In the genomic region with DNA sequence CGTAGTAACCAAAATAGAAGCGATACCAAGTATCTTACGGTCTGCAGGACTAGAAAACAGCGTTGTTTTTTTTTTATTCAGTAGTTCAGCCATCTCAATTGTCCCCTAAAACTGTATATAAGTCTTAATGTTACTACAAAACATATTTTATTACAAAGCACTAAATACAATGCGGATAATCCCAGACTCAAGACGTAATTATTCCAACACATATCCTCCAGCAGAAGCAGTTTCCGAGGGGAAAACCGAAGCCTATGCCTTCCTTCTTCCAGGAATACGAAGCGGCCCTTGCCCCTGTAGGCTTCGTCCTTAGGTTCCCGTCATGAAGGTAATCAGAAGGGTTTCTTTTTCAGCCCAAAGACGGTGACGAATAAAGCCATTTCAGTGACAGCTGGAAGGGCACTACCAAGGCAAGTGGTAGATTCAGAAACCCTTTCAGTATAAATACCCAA, we compare ENCODE assay signal across 1 cellular context.
A peak's percentile ranks its signal among the peaks of the same experiment; 100 is the strongest.
TF ChIP-seq lines count a peak whose summit lies in the region.

No MANE protein-coding gene starts in this region.

TF ChIP-seq in HepG2, 621 proteins besides CTCF, POLR2A, EP300 and RAD21 (continued from another document):
- TF ChIP-seq, protein P1, sequence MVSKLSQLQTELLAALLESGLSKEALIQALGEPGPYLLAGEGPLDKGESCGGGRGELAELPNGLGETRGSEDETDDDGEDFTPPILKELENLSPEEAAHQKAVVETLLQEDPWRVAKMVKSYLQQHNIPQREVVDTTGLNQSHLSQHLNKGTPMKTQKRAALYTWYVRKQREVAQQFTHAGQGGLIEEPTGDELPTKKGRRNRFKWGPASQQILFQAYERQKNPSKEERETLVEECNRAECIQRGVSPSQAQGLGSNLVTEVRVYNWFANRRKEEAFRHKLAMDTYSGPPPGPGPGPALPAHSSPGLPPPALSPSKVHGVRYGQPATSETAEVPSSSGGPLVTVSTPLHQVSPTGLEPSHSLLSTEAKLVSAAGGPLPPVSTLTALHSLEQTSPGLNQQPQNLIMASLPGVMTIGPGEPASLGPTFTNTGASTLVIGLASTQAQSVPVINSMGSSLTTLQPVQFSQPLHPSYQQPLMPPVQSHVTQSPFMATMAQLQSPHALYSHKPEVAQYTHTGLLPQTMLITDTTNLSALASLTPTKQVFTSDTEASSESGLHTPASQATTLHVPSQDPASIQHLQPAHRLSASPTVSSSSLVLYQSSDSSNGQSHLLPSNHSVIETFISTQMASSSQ (IDR thresholded peaks at IDR 0.05; ENCODE audit: low read depth) = no peak
- TF ChIP-seq, protein P1 (CRISPR knock-in tag; IDR thresholded peaks at IDR 0.05; ENCODE audit: borderline replicate concordance) = no peak
- no peak for TF ChIP-seq RXRB (CRISPR knock-in tag; IDR thresholded peaks at IDR 0.05; ENCODE audit: borderline replicate concordance)
- TF ChIP-seq, protein P2, sequence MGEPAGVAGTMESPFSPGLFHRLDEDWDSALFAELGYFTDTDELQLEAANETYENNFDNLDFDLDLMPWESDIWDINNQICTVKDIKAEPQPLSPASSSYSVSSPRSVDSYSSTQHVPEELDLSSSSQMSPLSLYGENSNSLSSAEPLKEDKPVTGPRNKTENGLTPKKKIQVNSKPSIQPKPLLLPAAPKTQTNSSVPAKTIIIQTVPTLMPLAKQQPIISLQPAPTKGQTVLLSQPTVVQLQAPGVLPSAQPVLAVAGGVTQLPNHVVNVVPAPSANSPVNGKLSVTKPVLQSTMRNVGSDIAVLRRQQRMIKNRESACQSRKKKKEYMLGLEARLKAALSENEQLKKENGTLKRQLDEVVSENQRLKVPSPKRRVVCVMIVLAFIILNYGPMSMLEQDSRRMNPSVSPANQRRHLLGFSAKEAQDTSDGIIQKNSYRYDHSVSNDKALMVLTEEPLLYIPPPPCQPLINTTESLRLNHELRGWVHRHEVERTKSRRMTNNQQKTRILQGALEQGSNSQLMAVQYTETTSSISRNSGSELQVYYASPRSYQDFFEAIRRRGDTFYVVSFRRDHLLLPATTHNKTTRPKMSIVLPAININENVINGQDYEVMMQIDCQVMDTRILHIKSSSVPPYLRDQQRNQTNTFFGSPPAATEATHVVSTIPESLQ (CRISPR knock-in tag; conservative IDR thresholded peaks at IDR 0.05) = no peak
- TF ChIP-seq TOPORS (CRISPR knock-in tag; IDR thresholded peaks at IDR 0.05) = no peak
- TF ChIP-seq ZNF292 (CRISPR knock-in tag; IDR thresholded peaks at IDR 0.05; ENCODE audit: borderline replicate concordance, low read depth) = no peak
- 0 out of 2 replicates have a peak, but pooled peaks have one; percentile 14 for TF ChIP-seq ZSCAN31 (CRISPR knock-in tag; IDR thresholded peaks at IDR 0.05; ENCODE audit: low read depth)
- peak; percentile 38 for TF ChIP-seq ASH2L (IDR thresholded peaks at IDR 0.05; ENCODE audit: insufficient read length, low read depth, low read length)
- peak; percentile 67; the same call in 1 of the 2 replicates for TF ChIP-seq ELF4 (CRISPR knock-in tag; IDR thresholded peaks at IDR 0.05; ENCODE audit: borderline replicate concordance)
- no peak for TF ChIP-seq ZFAT (CRISPR knock-in tag; conservative IDR thresholded peaks at IDR 0.05)
- TF ChIP-seq, protein P3, sequence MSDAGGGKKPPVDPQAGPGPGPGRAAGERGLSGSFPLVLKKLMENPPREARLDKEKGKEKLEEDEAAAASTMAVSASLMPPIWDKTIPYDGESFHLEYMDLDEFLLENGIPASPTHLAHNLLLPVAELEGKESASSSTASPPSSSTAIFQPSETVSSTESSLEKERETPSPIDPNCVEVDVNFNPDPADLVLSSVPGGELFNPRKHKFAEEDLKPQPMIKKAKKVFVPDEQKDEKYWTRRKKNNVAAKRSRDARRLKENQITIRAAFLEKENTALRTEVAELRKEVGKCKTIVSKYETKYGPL (CRISPR knock-in tag; IDR thresholded peaks at IDR 0.05) = no peak
- TF ChIP-seq ZNF552 (CRISPR knock-in tag; IDR thresholded peaks at IDR 0.05; ENCODE audit: borderline replicate concordance) = no peak
- TF ChIP-seq SNAI1 (CRISPR knock-in tag; IDR thresholded peaks at IDR 0.05; ENCODE audit: borderline replicate concordance) = no peak
- TF ChIP-seq SRSF4 (IDR thresholded peaks at IDR 0.05; ENCODE audit: low read depth, low read length, poor library complexity, severe bottlenecking) = no peak
- TF ChIP-seq CC2D1A (CRISPR knock-in tag; IDR thresholded peaks at IDR 0.05) = no peak
- 0 out of 2 replicates have a peak, but pooled peaks have one; percentile 43 for TF ChIP-seq KDM5A (IDR thresholded peaks at IDR 0.05; ENCODE audit: borderline replicate concordance, low read length)
- TF ChIP-seq ZNF879 (CRISPR knock-in tag; IDR thresholded peaks at IDR 0.05) = no peak
- no peak for TF ChIP-seq KAT2B (IDR thresholded peaks at IDR 0.05; ENCODE audit: borderline replicate concordance, low read depth, low read length)
- TF ChIP-seq NFE2L1 (CRISPR knock-in tag; IDR thresholded peaks at IDR 0.05; ENCODE audit: borderline replicate concordance) = no peak
- no peak for TF ChIP-seq ZSCAN30 (CRISPR knock-in tag; IDR thresholded peaks at IDR 0.05)
- TF ChIP-seq, protein P4, sequence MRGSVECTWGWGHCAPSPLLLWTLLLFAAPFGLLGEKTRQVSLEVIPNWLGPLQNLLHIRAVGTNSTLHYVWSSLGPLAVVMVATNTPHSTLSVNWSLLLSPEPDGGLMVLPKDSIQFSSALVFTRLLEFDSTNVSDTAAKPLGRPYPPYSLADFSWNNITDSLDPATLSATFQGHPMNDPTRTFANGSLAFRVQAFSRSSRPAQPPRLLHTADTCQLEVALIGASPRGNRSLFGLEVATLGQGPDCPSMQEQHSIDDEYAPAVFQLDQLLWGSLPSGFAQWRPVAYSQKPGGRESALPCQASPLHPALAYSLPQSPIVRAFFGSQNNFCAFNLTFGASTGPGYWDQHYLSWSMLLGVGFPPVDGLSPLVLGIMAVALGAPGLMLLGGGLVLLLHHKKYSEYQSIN (CRISPR knock-in tag; IDR thresholded peaks at IDR 0.05; ENCODE audit: borderline replicate concordance) = no peak
- TF ChIP-seq DDIT3 (CRISPR knock-in tag; IDR thresholded peaks at IDR 0.05) = no peak
- TF ChIP-seq ZHX2 (IDR thresholded peaks at IDR 0.05; ENCODE audit: low read depth) = no peak
- no peak for TF ChIP-seq ZHX2 (CRISPR knock-in tag; IDR thresholded peaks at IDR 0.05; ENCODE audit: borderline replicate concordance)
- TF ChIP-seq KDM2A (CRISPR knock-in tag; IDR thresholded peaks at IDR 0.05; ENCODE audit: borderline replicate concordance, low read depth) = no peak
- no peak for TF ChIP-seq AKAP8 (CRISPR knock-in tag; IDR thresholded peaks at IDR 0.05)
- no peak for TF ChIP-seq ZSCAN25 (CRISPR knock-in tag; IDR thresholded peaks at IDR 0.05)
